In genomic region chr7:11959121-11959520, GRCh38 we compare ENCODE assay signal across 39 cellular contexts.
"Had no signal": no experiment of that assay in that cellular context is flagged by ENCODE, and none has a peak within 500 bp of the region (broad histone marks: within the 10 kb centered on the region; RNA-seq: fewer than 3 reads in every experiment).

No MANE protein-coding gene starts in this region.

- H3K27ac ChIP-seq: ascending aorta, cardiac muscle cell, WERI-Rb-1 had no signal

- H3K4me1 ChIP-seq: ascending aorta had no signal

- H3K27ac Mint-ChIP-seq: activated B cell treated with CpG ODN at 0.5 μM for 24 hours; activated CD4-positive, alpha-beta memory T cell treated with anti-CD3 and anti-CD28 coated beads for 36 hours; activated CD4-positive, alpha-beta T cell treated with anti-CD3 and anti-CD28 coated beads, Interleukin-2, amount 10 ng/mL, durations not matched to agents 24 days and 14 days; activated CD8-positive, alpha-beta T cell treated with anti-CD3 and anti-CD28 coated beads for 36 hours; activated naive CD4-positive, alpha-beta T cell treated with anti-CD3 and anti-CD28 coated beads, Interleukin-2, amount 10 ng/mL, durations not matched to agents 7 days and 5 days; activated naive CD4-positive, alpha-beta T cell treated with anti-CD3 and anti-CD28 coated beads, Interleukin-2, amount 50 U/mL, for 24 hours; activated naive CD8-positive, alpha-beta T cell; activated naive CD8-positive, alpha-beta T cell treated with anti-CD3 and anti-CD28 coated beads, Interleukin-2, amount 10 ng/mL, durations not matched to agents 7 days and 5 days; activated naive CD8-positive, alpha-beta T cell treated with anti-CD3 and anti-CD28 coated beads, Interleukin-2, amount 50 U/mL, for 24 hours; activated T-cell treated with anti-CD3 and anti-CD28 coated beads, Interleukin-2, amount 50 U/mL, for 72 hours; activated T-helper 1 cell treated with anti-CD3 and anti-CD28 coated beads, Interleukin-12 subunit alpha, Interleukin-12 subunit beta, Interleukin-2, Interleukin-4 antibody, amounts not matched to agents 30 ng/mL and 10 ng/mL and 1 ng/mL, durations not matched to agents 14 hours and 24 hours and 36 hours; activated T-helper 2 cell treated with anti-CD3 and anti-CD28 coated beads, Interferon-gamma antibody, Interleukin-2, Interleukin-4, amounts not matched to agents 10 μg/mL and 5 μg/mL and 100 μg/mL, durations not matched to agents 14 hours and 24 hours and 36 hours; brain; T-helper 1 cell treated with Interleukin-12 subunit alpha and Interleukin-12 subunit beta and Interleukin-4 antibody, amounts not matched to agents 30 μg/mL and 1 μg/mL, for 36 hours; T-helper 2 cell treated with Interferon-gamma antibody and Interleukin-4, amounts not matched to agents 5 μg/mL and 100 μg/mL, for 36 hours had no signal

- H3K9me3 ChIP-seq: ascending aorta had no signal

- H3K36me3 Mint-ChIP-seq: activated CD4-positive, alpha-beta memory T cell treated with anti-CD3 and anti-CD28 coated beads for 36 hours; activated naive CD4-positive, alpha-beta T cell treated with anti-CD3 and anti-CD28 coated beads, Interleukin-2, amount 10 ng/mL, durations not matched to agents 7 days and 5 days; activated naive CD4-positive, alpha-beta T cell treated with anti-CD3 and anti-CD28 coated beads, Interleukin-2, amount 50 U/mL, for 24 hours; activated naive CD8-positive, alpha-beta T cell; activated naive CD8-positive, alpha-beta T cell treated with anti-CD3 and anti-CD28 coated beads, Interleukin-2, amount 10 ng/mL, durations not matched to agents 7 days and 5 days; brain had no signal

- H3K4me3 Mint-ChIP-seq: activated B cell treated with CpG ODN at 0.5 μM for 24 hours; activated CD4-positive, alpha-beta memory T cell treated with anti-CD3 and anti-CD28 coated beads for 36 hours; activated CD4-positive, alpha-beta T cell treated with anti-CD3 and anti-CD28 coated beads, Interleukin-2, amount 10 ng/mL, durations not matched to agents 24 days and 14 days; activated CD8-positive, alpha-beta T cell treated with anti-CD3 and anti-CD28 coated beads for 36 hours; activated naive CD4-positive, alpha-beta T cell treated with anti-CD3 and anti-CD28 coated beads, Interleukin-2, amount 10 ng/mL, durations not matched to agents 7 days and 5 days; activated naive CD4-positive, alpha-beta T cell treated with anti-CD3 and anti-CD28 coated beads, Interleukin-2, amount 50 U/mL, for 24 hours; activated naive CD8-positive, alpha-beta T cell; activated naive CD8-positive, alpha-beta T cell treated with anti-CD3 and anti-CD28 coated beads, Interleukin-2, amount 10 ng/mL, durations not matched to agents 7 days and 5 days; activated naive CD8-positive, alpha-beta T cell treated with anti-CD3 and anti-CD28 coated beads, Interleukin-2, amount 50 U/mL, for 24 hours; activated T-cell treated with anti-CD3 and anti-CD28 coated beads, Interleukin-2, amount 50 U/mL, for 4 hours; activated T-cell treated with anti-CD3 and anti-CD28 coated beads, Interleukin-2, amount 50 U/mL, for 72 hours; activated T-helper 1 cell treated with anti-CD3 and anti-CD28 coated beads, Interleukin-12 subunit alpha, Interleukin-12 subunit beta, Interleukin-2, Interleukin-4 antibody, amounts not matched to agents 30 ng/mL and 10 ng/mL and 1 ng/mL, durations not matched to agents 14 hours and 24 hours and 36 hours; brain; central memory CD8-positive, alpha-beta T cell; T-helper 1 cell treated with Interleukin-12 subunit alpha and Interleukin-12 subunit beta and Interleukin-4 antibody, amounts not matched to agents 30 μg/mL and 1 μg/mL, for 36 hours; T-helper 2 cell treated with Interferon-gamma antibody and Interleukin-4, amounts not matched to agents 5 μg/mL and 100 μg/mL, for 36 hours had no signal

- H3K9me3 Mint-ChIP-seq: activated B cell treated with CpG ODN at 0.5 μM for 24 hours; activated CD4-positive, alpha-beta memory T cell treated with anti-CD3 and anti-CD28 coated beads for 36 hours; activated CD4-positive, alpha-beta T cell treated with anti-CD3 and anti-CD28 coated beads, Interleukin-2, amount 10 ng/mL, durations not matched to agents 24 days and 14 days; activated naive CD4-positive, alpha-beta T cell treated with anti-CD3 and anti-CD28 coated beads, Interleukin-2, amount 10 ng/mL, durations not matched to agents 7 days and 5 days; activated naive CD8-positive, alpha-beta T cell treated with anti-CD3 and anti-CD28 coated beads, Interleukin-2, amount 10 ng/mL, durations not matched to agents 7 days and 5 days; activated T-cell treated with anti-CD3 and anti-CD28 coated beads, Interleukin-2, amount 50 U/mL, for 4 hours; activated T-helper 1 cell treated with anti-CD3 and anti-CD28 coated beads, Interleukin-12 subunit alpha, Interleukin-12 subunit beta, Interleukin-2, Interleukin-4 antibody, amounts not matched to agents 30 ng/mL and 10 ng/mL and 1 ng/mL, durations not matched to agents 14 hours and 24 hours and 36 hours; activated T-helper 2 cell treated with anti-CD3 and anti-CD28 coated beads, Interferon-gamma antibody, Interleukin-2, Interleukin-4, amounts not matched to agents 10 μg/mL and 5 μg/mL and 100 μg/mL, durations not matched to agents 14 hours and 24 hours and 36 hours; central memory CD8-positive, alpha-beta T cell; T-helper 1 cell treated with Interleukin-12 subunit alpha and Interleukin-12 subunit beta and Interleukin-4 antibody, amounts not matched to agents 30 μg/mL and 1 μg/mL, for 36 hours; T-helper 2 cell treated with Interferon-gamma antibody and Interleukin-4, amounts not matched to agents 5 μg/mL and 100 μg/mL, for 36 hours had no signal

- H3K36me3 ChIP-seq: ascending aorta, cardiac muscle cell, WERI-Rb-1 had no signal

- FAIRE-seq: bronchial epithelial cell, TTC549 had no signal

- H3K27me3 Mint-ChIP-seq: activated B cell treated with CpG ODN at 0.5 μM for 24 hours; activated CD4-positive, alpha-beta memory T cell treated with anti-CD3 and anti-CD28 coated beads for 36 hours; activated CD4-positive, alpha-beta T cell treated with anti-CD3 and anti-CD28 coated beads, Interleukin-2, amount 10 ng/mL, durations not matched to agents 24 days and 14 days; activated CD8-positive, alpha-beta T cell treated with anti-CD3 and anti-CD28 coated beads for 36 hours; activated naive CD4-positive, alpha-beta T cell treated with anti-CD3 and anti-CD28 coated beads, Interleukin-2, amount 10 ng/mL, durations not matched to agents 7 days and 5 days; activated naive CD8-positive, alpha-beta T cell; activated naive CD8-positive, alpha-beta T cell treated with anti-CD3 and anti-CD28 coated beads, Interleukin-2, amount 10 ng/mL, durations not matched to agents 7 days and 5 days; activated naive CD8-positive, alpha-beta T cell treated with anti-CD3 and anti-CD28 coated beads, Interleukin-2, amount 50 U/mL, for 24 hours; brain; central memory CD8-positive, alpha-beta T cell had no signal

- ATAC-seq: activated CD8-positive, alpha-beta T cell treated with anti-CD3 and anti-CD28 coated beads for 36 hours; activated naive CD8-positive, alpha-beta T cell treated with anti-CD3 and anti-CD28 coated beads, Interleukin-2, amount 50 U/mL, for 24 hours; activated T-cell treated with anti-CD3 and anti-CD28 coated beads, Interleukin-2, amount 50 U/mL, for 4 hours; activated T-cell treated with anti-CD3 and anti-CD28 coated beads, Interleukin-2, amount 50 U/mL, for 72 hours had no signal

- H3K4me1 Mint-ChIP-seq: activated B cell treated with CpG ODN at 0.5 μM for 24 hours; activated CD4-positive, alpha-beta T cell treated with anti-CD3 and anti-CD28 coated beads, Interleukin-2, amount 10 ng/mL, durations not matched to agents 24 days and 14 days; activated naive CD4-positive, alpha-beta T cell treated with anti-CD3 and anti-CD28 coated beads, Interleukin-2, amount 10 ng/mL, durations not matched to agents 7 days and 5 days; activated naive CD4-positive, alpha-beta T cell treated with anti-CD3 and anti-CD28 coated beads, Interleukin-2, amount 50 U/mL, for 24 hours; activated naive CD8-positive, alpha-beta T cell treated with anti-CD3 and anti-CD28 coated beads, Interleukin-2, amount 10 ng/mL, durations not matched to agents 7 days and 5 days; activated naive CD8-positive, alpha-beta T cell treated with anti-CD3 and anti-CD28 coated beads, Interleukin-2, amount 50 U/mL, for 24 hours; brain; central memory CD8-positive, alpha-beta T cell had no signal

- H3K4me3 ChIP-seq: ascending aorta, cardiac muscle cell had no signal

- H3K27me3 ChIP-seq: ascending aorta, cardiac muscle cell had no signal

- DNase-seq: activated B cell treated with CpG ODN at 0.5 μM for 24 hours; activated CD4-positive, alpha-beta memory T cell treated with anti-CD3 and anti-CD28 coated beads for 36 hours; activated CD4-positive, alpha-beta T cell treated with anti-CD3 and anti-CD28 coated beads for 4 hours; activated CD4-positive, alpha-beta T cell treated with anti-CD3 and anti-CD28 coated beads, Interleukin-2, amount 10 ng/mL, durations not matched to agents 24 days and 14 days; activated CD4-positive, alpha-beta T cell treated with anti-CD3 and anti-CD28 coated beads, Interleukin-2, amount 50 U/mL, for 1 hour; activated CD4-positive, alpha-beta T cell treated with anti-CD3 and anti-CD28 coated beads, Interleukin-2, amount 50 U/mL, for 4 hours; activated CD4-positive, CD25-positive, alpha-beta regulatory T cell treated with anti-CD3 and anti-CD28 coated beads, Interleukin-2, amount 50 U/mL, for 72 hours; activated CD8-positive, alpha-beta memory T cell treated with anti-CD3 and anti-CD28 coated beads, Interleukin-2, amount 50 U/mL, for 4 hours; activated CD8-positive, alpha-beta T cell treated with anti-CD3 and anti-CD28 coated beads for 36 hours; activated effector memory CD4-positive, alpha-beta T cell treated with Interleukin-2 at 50 U/mL for 16 hours; activated gamma-delta T cell; activated naive CD4-positive, alpha-beta T cell treated with anti-CD3 and anti-CD28 coated beads, Interleukin-2, amount 10 ng/mL, durations not matched to agents 7 days and 5 days; activated naive CD4-positive, alpha-beta T cell treated with Interleukin-2 at 50 U/mL for 16 hours; activated naive CD8-positive, alpha-beta T cell treated with anti-CD3 and anti-CD28 coated beads, Interleukin-2, amount 10 ng/mL, durations not matched to agents 7 days and 5 days; activated naive CD8-positive, alpha-beta T cell treated with anti-CD3 and anti-CD28 coated beads, Interleukin-2, amount 50 U/mL, for 24 hours; activated T-cell treated with anti-CD3 and anti-CD28 coated beads for 4 hours; activated T-cell treated with anti-CD3 and anti-CD28 coated beads, Interleukin-2, amount 50 U/mL, for 1 hour; activated T-cell treated with anti-CD3 and anti-CD28 coated beads, Interleukin-2, amount 50 U/mL, for 4 hours; activated T-cell treated with anti-CD3 and anti-CD28 coated beads, Interleukin-2, amount 50 U/mL, for 72 hours; amygdala; anterior cingulate cortex; caudate nucleus; cerebellar nuclear complex; T-helper 1 cell; T-helper 2 cell; T-helper 9 cell; WERI-Rb-1 had no signal
